ENCODE assay signal across 1 cellular context in the genomic region with DNA sequence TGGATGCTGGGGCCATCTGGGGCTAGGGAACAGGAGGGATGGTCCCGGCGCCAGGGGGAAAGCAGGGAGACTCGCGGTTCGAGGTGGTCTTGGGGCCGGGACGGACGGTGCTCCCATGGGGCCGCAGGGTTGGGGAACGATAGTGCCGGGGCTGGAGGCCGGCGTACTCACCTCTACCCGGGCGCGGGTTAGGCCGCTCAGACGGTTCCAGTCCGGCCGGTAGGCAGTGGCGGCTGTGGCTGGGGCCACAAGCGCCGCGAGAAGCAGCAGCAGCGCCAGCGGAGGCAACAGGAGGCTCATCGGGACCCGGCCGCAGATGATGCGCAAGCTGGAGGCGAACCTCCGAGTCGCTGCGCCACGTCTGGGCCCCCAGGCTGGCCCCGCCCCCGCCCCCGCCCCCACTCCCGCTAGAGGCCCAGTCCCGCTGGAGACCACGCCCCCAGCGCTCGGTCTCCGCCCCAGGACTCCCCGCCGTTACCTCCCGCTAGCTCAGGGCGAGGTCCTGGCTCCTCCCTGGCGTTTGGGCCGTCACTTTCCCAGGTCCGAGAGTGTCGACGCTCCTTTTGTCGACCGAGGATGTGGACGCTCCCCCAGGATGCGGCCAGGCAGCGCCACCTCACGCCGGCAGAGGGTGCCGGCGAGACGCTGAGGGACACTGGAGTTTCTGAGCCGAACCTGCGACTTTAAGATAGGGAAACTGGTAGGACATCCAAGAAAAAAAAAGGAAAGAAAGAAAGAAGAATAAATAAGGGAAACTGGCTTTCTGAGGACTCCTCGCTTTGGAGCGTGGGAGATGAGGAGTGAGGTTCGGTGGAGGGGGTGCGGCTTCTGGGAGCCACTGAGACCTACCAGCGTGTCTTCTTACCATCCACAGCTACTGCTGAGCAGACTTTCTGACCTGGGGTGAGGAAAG.
TF ChIP-seq lines count a peak whose summit lies in the region.

A gene with protein sequence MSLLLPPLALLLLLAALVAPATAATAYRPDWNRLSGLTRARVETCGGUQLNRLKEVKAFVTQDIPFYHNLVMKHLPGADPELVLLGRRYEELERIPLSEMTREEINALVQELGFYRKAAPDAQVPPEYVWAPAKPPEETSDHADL (minus strand): TSS at position 363 of the 913 bp plus-strand sequence. CDS start 63 bp downstream, at position 300.

TF ChIP-seq in HepG2, 621 proteins besides CTCF, POLR2A, EP300 and RAD21 (continued from another document and continues in another):
- TF ChIP-seq, protein P1, sequence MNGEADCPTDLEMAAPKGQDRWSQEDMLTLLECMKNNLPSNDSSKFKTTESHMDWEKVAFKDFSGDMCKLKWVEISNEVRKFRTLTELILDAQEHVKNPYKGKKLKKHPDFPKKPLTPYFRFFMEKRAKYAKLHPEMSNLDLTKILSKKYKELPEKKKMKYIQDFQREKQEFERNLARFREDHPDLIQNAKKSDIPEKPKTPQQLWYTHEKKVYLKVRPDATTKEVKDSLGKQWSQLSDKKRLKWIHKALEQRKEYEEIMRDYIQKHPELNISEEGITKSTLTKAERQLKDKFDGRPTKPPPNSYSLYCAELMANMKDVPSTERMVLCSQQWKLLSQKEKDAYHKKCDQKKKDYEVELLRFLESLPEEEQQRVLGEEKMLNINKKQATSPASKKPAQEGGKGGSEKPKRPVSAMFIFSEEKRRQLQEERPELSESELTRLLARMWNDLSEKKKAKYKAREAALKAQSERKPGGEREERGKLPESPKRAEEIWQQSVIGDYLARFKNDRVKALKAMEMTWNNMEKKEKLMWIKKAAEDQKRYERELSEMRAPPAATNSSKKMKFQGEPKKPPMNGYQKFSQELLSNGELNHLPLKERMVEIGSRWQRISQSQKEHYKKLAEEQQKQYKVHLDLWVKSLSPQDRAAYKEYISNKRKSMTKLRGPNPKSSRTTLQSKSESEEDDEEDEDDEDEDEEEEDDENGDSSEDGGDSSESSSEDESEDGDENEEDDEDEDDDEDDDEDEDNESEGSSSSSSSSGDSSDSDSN (CRISPR knock-in tag; IDR thresholded peaks at IDR 0.05) = no peak; the same call in 1 of the 2 replicates
- TF ChIP-seq NR2F6 (IDR thresholded peaks at IDR 0.05) (no peak), NR2F6 (CRISPR knock-in tag; IDR thresholded peaks at IDR 0.05) (no peak; the same call in 1 of the 2 replicates), ZNF703 (CRISPR knock-in tag; IDR thresholded peaks at IDR 0.05; ENCODE audit: borderline replicate concordance) (no peak), MIER2 (CRISPR knock-in tag; IDR thresholded peaks at IDR 0.05) (no peak), NCOR1 (IDR thresholded peaks at IDR 0.05; ENCODE audit: borderline replicate concordance, low read length) (no peak), XRCC5 (optimal IDR thresholded peaks at IDR 0.05; ENCODE audit: low read length) (peak; percentile 88), YEATS2 (CRISPR knock-in tag; IDR thresholded peaks at IDR 0.05; ENCODE audit: borderline replicate concordance) (no peak; the same call in 1 of the 2 replicates), ZNF761 (CRISPR knock-in tag; conservative IDR thresholded peaks at IDR 0.05) (0 out of 2 replicates have a peak, but pooled peaks have one; percentile 48), ZNF30 (CRISPR knock-in tag; IDR thresholded peaks at IDR 0.05) (no peak), ZNF567 (CRISPR knock-in tag; IDR thresholded peaks at IDR 0.05; ENCODE audit: borderline replicate concordance) (0 out of 2 replicates have a peak, but pooled peaks have one; percentile 76), GATAD2A (CRISPR knock-in tag; IDR thresholded peaks at IDR 0.05) (peak; percentile 72), ZNF652 (CRISPR knock-in tag; IDR thresholded peaks at IDR 0.05; ENCODE audit: borderline replicate concordance, low read depth) (no peak), ZNF605 (CRISPR knock-in tag; IDR thresholded peaks at IDR 0.05) (no peak), TBX2 (CRISPR knock-in tag; IDR thresholded peaks at IDR 0.05; ENCODE audit: borderline replicate concordance) (0 out of 2 replicates have a peak, but pooled peaks have one; percentile 17), ZNF569 (CRISPR knock-in tag; IDR thresholded peaks at IDR 0.05; ENCODE audit: borderline replicate concordance) (no peak), BHLHE40 (IDR thresholded peaks at IDR 0.05; ENCODE audit: low read length) (no peak), ZBTB20 (CRISPR knock-in tag; IDR thresholded peaks at IDR 0.05; ENCODE audit: borderline replicate concordance, low read depth) (no peak), SALL1 (CRISPR knock-in tag; IDR thresholded peaks at IDR 0.05) (0 out of 2 replicates have a peak, but pooled peaks have one; percentile 20), REL (CRISPR knock-in tag; conservative IDR thresholded peaks at IDR 0.05) (no peak), ZNF572 (CRISPR knock-in tag; IDR thresholded peaks at IDR 0.05) (no peak), ERF (CRISPR knock-in tag; IDR thresholded peaks at IDR 0.05) (no peak), ZNF792 (CRISPR knock-in tag; IDR thresholded peaks at IDR 0.05) (0 out of 2 replicates have a peak, but pooled peaks have one; percentile 27), HIVEP1 (CRISPR knock-in tag; IDR thresholded peaks at IDR 0.05) (0 out of 2 replicates have a peak, but pooled peaks have one; percentile 13), FOXA1 (IDR thresholded peaks at IDR 0.05) (no peak), FOXA1 (CRISPR knock-in tag; IDR thresholded peaks at IDR 0.05) (0 out of 2 replicates have a peak, but pooled peaks have one; percentile 20), ZNF878 (CRISPR knock-in tag; IDR thresholded peaks at IDR 0.05) (no peak), ZNF329 (CRISPR knock-in tag; IDR thresholded peaks at IDR 0.05; ENCODE audit: low read depth) (no peak), MEF2D (CRISPR knock-in tag; IDR thresholded peaks at IDR 0.05) (no peak), ZNF607 (CRISPR knock-in tag; IDR thresholded peaks at IDR 0.05; ENCODE audit: borderline replicate concordance) (no peak), PCBP1 (IDR thresholded peaks at IDR 0.05; ENCODE audit: borderline replicate concordance, low read depth, low read length) (0 out of 2 replicates have a peak, but pooled peaks have one; percentile 22), DNMT1 (CRISPR knock-in tag; IDR thresholded peaks at IDR 0.05) (no peak), PAX8 (CRISPR knock-in tag; IDR thresholded peaks at IDR 0.05; ENCODE audit: borderline replicate concordance) (no peak), NCOA5 (CRISPR knock-in tag; IDR thresholded peaks at IDR 0.05) (no peak), SPEN (CRISPR knock-in tag; IDR thresholded peaks at IDR 0.05; ENCODE audit: low read depth) (no peak), HOXA3 (CRISPR knock-in tag; IDR thresholded peaks at IDR 0.05) (peak; percentile 52), ZFP37 (CRISPR knock-in tag; IDR thresholded peaks at IDR 0.05; ENCODE audit: borderline replicate concordance) (no peak), ZNF788 (CRISPR knock-in tag; IDR thresholded peaks at IDR 0.05; ENCODE audit: borderline replicate concordance) (no peak), LCORL (IDR thresholded peaks at IDR 0.05) (no peak), LCORL (CRISPR knock-in tag; IDR thresholded peaks at IDR 0.05) (peak; percentile 34; the same call in 1 of the 2 replicates), SCMH1 (CRISPR knock-in tag; IDR thresholded peaks at IDR 0.05; ENCODE audit: borderline replicate concordance) (no peak), ZNF660 (CRISPR knock-in tag; IDR thresholded peaks at IDR 0.05; ENCODE audit: borderline replicate concordance, low read depth) (no peak)
- TF ChIP-seq, protein P2, sequence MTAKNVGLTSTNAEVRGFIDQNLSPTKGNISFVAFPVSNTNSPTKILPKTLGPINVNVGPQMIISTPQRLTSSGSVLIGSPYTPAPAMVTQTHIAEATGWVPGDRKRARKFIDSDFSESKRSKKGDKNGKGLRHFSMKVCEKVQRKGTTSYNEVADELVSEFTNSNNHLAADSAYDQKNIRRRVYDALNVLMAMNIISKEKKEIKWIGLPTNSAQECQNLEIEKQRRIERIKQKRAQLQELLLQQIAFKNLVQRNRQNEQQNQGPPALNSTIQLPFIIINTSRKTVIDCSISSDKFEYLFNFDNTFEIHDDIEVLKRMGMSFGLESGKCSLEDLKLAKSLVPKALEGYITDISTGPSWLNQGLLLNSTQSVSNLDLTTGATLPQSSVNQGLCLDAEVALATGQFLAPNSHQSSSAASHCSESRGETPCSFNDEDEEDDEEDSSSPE (CRISPR knock-in tag; IDR thresholded peaks at IDR 0.05) = 0 out of 2 replicates have a peak, but pooled peaks have one; percentile 35
- TF ChIP-seq, protein P3, sequence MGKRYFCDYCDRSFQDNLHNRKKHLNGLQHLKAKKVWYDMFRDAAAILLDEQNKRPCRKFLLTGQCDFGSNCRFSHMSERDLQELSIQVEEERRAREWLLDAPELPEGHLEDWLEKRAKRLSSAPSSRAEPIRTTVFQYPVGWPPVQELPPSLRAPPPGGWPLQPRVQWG (CRISPR knock-in tag; IDR thresholded peaks at IDR 0.05; ENCODE audit: borderline replicate concordance, low read depth) = no peak
- TF ChIP-seq, protein P4, sequence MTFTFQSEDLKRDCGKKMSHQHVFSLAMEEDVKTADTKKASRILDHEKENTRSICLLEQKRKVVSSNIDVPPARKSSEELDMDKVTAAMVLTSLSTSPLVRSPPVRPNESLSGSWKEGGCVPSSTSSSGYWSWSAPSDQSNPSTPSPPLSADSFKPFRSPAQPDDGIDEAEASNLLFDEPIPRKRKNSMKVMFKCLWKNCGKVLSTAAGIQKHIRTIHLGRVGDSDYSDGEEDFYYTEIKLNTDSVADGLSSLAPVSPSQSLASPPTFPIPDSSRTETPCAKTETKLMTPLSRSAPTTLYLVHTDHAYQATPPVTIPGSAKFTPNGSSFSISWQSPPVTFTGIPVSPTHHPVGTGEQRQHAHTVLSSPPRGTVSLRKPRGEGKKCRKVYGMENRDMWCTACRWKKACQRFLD (CRISPR knock-in tag; IDR thresholded peaks at IDR 0.05; ENCODE audit: borderline replicate concordance) = no peak
- TF ChIP-seq, protein P5, sequence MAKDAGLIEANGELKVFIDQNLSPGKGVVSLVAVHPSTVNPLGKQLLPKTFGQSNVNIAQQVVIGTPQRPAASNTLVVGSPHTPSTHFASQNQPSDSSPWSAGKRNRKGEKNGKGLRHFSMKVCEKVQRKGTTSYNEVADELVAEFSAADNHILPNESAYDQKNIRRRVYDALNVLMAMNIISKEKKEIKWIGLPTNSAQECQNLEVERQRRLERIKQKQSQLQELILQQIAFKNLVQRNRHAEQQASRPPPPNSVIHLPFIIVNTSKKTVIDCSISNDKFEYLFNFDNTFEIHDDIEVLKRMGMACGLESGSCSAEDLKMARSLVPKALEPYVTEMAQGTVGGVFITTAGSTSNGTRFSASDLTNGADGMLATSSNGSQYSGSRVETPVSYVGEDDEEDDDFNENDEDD (CRISPR knock-in tag; IDR thresholded peaks at IDR 0.05; ENCODE audit: borderline replicate concordance) = peak; percentile 49; the same call in 1 of the 2 replicates
- TF ChIP-seq, protein P6, sequence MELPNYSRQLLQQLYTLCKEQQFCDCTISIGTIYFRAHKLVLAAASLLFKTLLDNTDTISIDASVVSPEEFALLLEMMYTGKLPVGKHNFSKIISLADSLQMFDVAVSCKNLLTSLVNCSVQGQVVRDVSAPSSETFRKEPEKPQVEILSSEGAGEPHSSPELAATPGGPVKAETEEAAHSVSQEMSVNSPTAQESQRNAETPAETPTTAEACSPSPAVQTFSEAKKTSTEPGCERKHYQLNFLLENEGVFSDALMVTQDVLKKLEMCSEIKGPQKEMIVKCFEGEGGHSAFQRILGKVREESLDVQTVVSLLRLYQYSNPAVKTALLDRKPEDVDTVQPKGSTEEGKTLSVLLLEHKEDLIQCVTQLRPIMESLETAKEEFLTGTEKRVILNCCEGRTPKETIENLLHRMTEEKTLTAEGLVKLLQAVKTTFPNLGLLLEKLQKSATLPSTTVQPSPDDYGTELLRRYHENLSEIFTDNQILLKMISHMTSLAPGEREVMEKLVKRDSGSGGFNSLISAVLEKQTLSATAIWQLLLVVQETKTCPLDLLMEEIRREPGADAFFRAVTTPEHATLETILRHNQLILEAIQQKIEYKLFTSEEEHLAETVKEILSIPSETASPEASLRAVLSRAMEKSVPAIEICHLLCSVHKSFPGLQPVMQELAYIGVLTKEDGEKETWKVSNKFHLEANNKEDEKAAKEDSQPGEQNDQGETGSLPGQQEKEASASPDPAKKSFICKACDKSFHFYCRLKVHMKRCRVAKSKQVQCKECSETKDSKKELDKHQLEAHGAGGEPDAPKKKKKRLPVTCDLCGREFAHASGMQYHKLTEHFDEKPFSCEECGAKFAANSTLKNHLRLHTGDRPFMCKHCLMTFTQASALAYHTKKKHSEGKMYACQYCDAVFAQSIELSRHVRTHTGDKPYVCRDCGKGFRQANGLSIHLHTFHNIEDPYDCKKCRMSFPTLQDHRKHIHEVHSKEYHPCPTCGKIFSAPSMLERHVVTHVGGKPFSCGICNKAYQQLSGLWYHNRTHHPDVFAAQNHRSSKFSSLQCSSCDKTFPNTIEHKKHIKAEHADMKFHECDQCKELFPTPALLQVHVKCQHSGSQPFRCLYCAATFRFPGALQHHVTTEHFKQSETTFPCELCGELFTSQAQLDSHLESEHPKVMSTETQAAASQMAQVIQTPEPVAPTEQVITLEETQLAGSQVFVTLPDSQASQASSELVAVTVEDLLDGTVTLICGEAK (IDR thresholded peaks at IDR 0.05) = no peak
- TF ChIP-seq, protein P6 (CRISPR knock-in tag; IDR thresholded peaks at IDR 0.05) = no peak
